In the genomic region with DNA sequence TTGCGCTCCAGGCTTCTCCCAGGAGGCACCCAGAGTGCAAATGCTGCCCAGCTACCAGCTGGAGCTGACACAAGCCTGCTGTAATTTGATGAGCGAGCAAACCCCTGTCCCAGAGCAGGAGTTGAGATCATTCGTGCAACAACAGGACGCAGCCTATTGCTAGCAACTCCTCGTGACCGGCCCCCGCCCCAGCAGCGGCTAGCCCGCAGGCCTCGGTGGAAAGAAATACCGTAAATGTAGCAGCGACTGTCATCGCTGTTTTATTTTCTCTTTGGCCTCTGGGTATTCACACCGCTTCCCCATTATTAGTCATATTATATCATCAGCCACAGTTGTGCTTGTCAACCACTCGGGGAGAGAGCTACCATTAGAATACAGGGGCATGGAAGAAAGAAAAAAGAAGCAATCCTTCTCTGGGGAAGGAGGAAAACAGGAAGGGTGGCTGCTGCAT, we compare ENCODE assay signal across 8 cellular contexts. TPM values are rescaled to one million over a fixed set of nuclear protein-coding genes. Genes with fewer than 3 reads are reported as not detected.
DNase-seq lines count a peak whose midpoint lies in the region; ATAC-seq and TF ChIP-seq lines count a peak whose summit lies in the region.

No MANE protein-coding gene starts in this region.

- no peak overlapping the region for H3K4me3 ChIP-seq in stomach

- H3K36me3 Mint-ChIP-seq in activated naive CD4-positive, alpha-beta T cell treated with anti-CD3 and anti-CD28 coated beads for 36 hours (ENCODE audit: low read depth), result no peaks in the 10 kb centered on the region
- H3K36me3 Mint-ChIP-seq in activated T-helper 1 cell treated with anti-CD3 and anti-CD28 coated beads, Interleukin-12 subunit alpha, Interleukin-12 subunit beta, Interleukin-2, Interleukin-4 antibody, amounts not matched to agents 30 ng/mL and 10 ng/mL and 1 ng/mL, durations not matched to agents 14 hours and 24 hours and 36 hours (ENCODE audit: low read depth), result no peaks in the 10 kb centered on the region

- peaks cover 4% of the 10 kb centered on the region for H3K27me3 Mint-ChIP-seq in activated naive CD4-positive, alpha-beta T cell treated with anti-CD3 and anti-CD28 coated beads for 36 hours (ENCODE audit: low read depth)
- peaks cover 2% of the 10 kb centered on the region for H3K27me3 Mint-ChIP-seq in activated T-helper 1 cell treated with anti-CD3 and anti-CD28 coated beads, Interleukin-12 subunit alpha, Interleukin-12 subunit beta, Interleukin-2, Interleukin-4 antibody, amounts not matched to agents 30 ng/mL and 10 ng/mL and 1 ng/mL, durations not matched to agents 14 hours and 24 hours and 36 hours (ENCODE audit: insufficient read depth)

- TF ChIP-seq CTCF in stomach (IDR thresholded peaks at IDR 0.05), result no peak

- no peak for TF ChIP-seq EP300 in stomach (IDR thresholded peaks at IDR 0.05)

- H3K4me3 Mint-ChIP-seq in activated naive CD4-positive, alpha-beta T cell treated with anti-CD3 and anti-CD28 coated beads for 36 hours, result no peak overlapping the region
- no peak overlapping the region for H3K4me3 Mint-ChIP-seq in activated T-helper 1 cell treated with anti-CD3 and anti-CD28 coated beads, Interleukin-12 subunit alpha, Interleukin-12 subunit beta, Interleukin-2, Interleukin-4 antibody, amounts not matched to agents 30 ng/mL and 10 ng/mL and 1 ng/mL, durations not matched to agents 14 hours and 24 hours and 36 hours

- H3K27me3 ChIP-seq in stomach, result no peaks in the 10 kb centered on the region

- H3K9me3 ChIP-seq in stomach, result no peaks in the 10 kb centered on the region

- intact Hi-C loops in activated naive CD4-positive, alpha-beta T cell treated with anti-CD3 and anti-CD28 coated beads for 36 hours (cut with micrococcal nuclease), result no loop called here
- intact Hi-C loops in activated T-helper 1 cell treated with anti-CD3 and anti-CD28 coated beads, Interleukin-12 subunit alpha, Interleukin-12 subunit beta, Interleukin-2, Interleukin-4 antibody, amounts not matched to agents 30 ng/mL and 10 ng/mL and 1 ng/mL, durations not matched to agents 14 hours and 24 hours and 36 hours (cut with micrococcal nuclease), result no loop called here
- intact Hi-C loops in left ventricle myocardium superior (cut with micrococcal nuclease), result no loop called here
- intact Hi-C loops in stomach (cut with DNase I; ENCODE audit: low total_unique reads), result loop anchor here (10.0 kb wide), 1 partner anchor 1982 kb away; no protein-coding TSS in a partner anchor

- H3K36me3 ChIP-seq in stomach, result no peaks in the 10 kb centered on the region

- peak; percentile 26 for DNase-seq in activated naive CD4-positive, alpha-beta T cell treated with anti-CD3 and anti-CD28 coated beads for 36 hours
- no peak for DNase-seq in activated naive CD4-positive, alpha-beta T cell treated with anti-CD3 and anti-CD28 coated beads, Interleukin-2, amount 50 U/mL, for 16 hours
- DNase-seq in activated T-helper 1 cell treated with anti-CD3 and anti-CD28 coated beads, Interleukin-12 subunit alpha, Interleukin-12 subunit beta, Interleukin-2, Interleukin-4 antibody, amounts not matched to agents 30 ng/mL and 10 ng/mL and 1 ng/mL, durations not matched to agents 14 hours and 24 hours and 36 hours (ENCODE audit: low spot score), result peak; percentile 31
- DNase-seq in left ventricle myocardium superior (peak; percentile 71), stomach (no peak), islet precursor cell (no peak), NCI-H2081 (lab: John Stamatoyannopoulos, UW) (no peak), NCI-H510A (lab: John Stamatoyannopoulos, UW) (no peak)

- CTCF ChIA-PET in activated naive CD4-positive, alpha-beta T cell treated with anti-CD3 and anti-CD28 coated beads for 36 hours (lab: Charles Lee), result no interaction called here

- H3K4me1 ChIP-seq in stomach, result no peaks in the 10 kb centered on the region

- ATAC-seq in left ventricle myocardium superior, result peak; percentile 86

- no peak for TF ChIP-seq POLR2A in stomach (IDR thresholded peaks at IDR 0.05)

- peak overlapping the region in 3 of 5 donors; percentile 26 to 37 (median 32) for H3K27ac ChIP-seq in stomach

- 49 to 78% (median 60%) methylated on average over 15 of the region's 15 CpGs for WGBS in stomach, 5 donors

- H3K4me1 Mint-ChIP-seq in activated naive CD4-positive, alpha-beta T cell treated with anti-CD3 and anti-CD28 coated beads for 36 hours (ENCODE audit: low read depth), result peaks cover 4% of the 10 kb centered on the region
- peaks cover 7% of the 10 kb centered on the region for H3K4me1 Mint-ChIP-seq in activated T-helper 1 cell treated with anti-CD3 and anti-CD28 coated beads, Interleukin-12 subunit alpha, Interleukin-12 subunit beta, Interleukin-2, Interleukin-4 antibody, amounts not matched to agents 30 ng/mL and 10 ng/mL and 1 ng/mL, durations not matched to agents 14 hours and 24 hours and 36 hours (ENCODE audit: low read depth)

- H3K27ac Mint-ChIP-seq in activated naive CD4-positive, alpha-beta T cell treated with anti-CD3 and anti-CD28 coated beads for 36 hours, result no peak overlapping the region
- H3K27ac Mint-ChIP-seq in activated T-helper 1 cell treated with anti-CD3 and anti-CD28 coated beads, Interleukin-12 subunit alpha, Interleukin-12 subunit beta, Interleukin-2, Interleukin-4 antibody, amounts not matched to agents 30 ng/mL and 10 ng/mL and 1 ng/mL, durations not matched to agents 14 hours and 24 hours and 36 hours, result peak overlapping the region; percentile 56

- H3K9me3 Mint-ChIP-seq in activated naive CD4-positive, alpha-beta T cell treated with anti-CD3 and anti-CD28 coated beads for 36 hours, result no peaks in the 10 kb centered on the region
- no peaks in the 10 kb centered on the region for H3K9me3 Mint-ChIP-seq in activated T-helper 1 cell treated with anti-CD3 and anti-CD28 coated beads, Interleukin-12 subunit alpha, Interleukin-12 subunit beta, Interleukin-2, Interleukin-4 antibody, amounts not matched to agents 30 ng/mL and 10 ng/mL and 1 ng/mL, durations not matched to agents 14 hours and 24 hours and 36 hours

RNA-seq across cellular contexts. Expression of gene ATXN10, which starts 59.2 kb away (rescaled TPM):
- 10 to 100 TPM; 79.8 to 83.7 TPM for total RNA-seq in activated naive CD4-positive, alpha-beta T cell treated with anti-CD3 and anti-CD28 coated beads for 36 hours
- 110 and 119 TPM in 2 replicates for total RNA-seq in activated T-helper 1 cell treated with anti-CD3 and anti-CD28 coated beads, Interleukin-12 subunit alpha, Interleukin-12 subunit beta, Interleukin-2, Interleukin-4 antibody, amounts not matched to agents 30 ng/mL and 10 ng/mL and 1 ng/mL, durations not matched to agents 14 hours and 24 hours and 36 hours
- total RNA-seq in left ventricle myocardium superior (142 TPM), stomach (100 to 1,000 TPM in 4 of 5 donors, 10 to 100 TPM in 1; 65.6 to 171 (median 125) TPM)
- 10 to 100 TPM; 36.5 to 47.9 (median 43.8) TPM for polyA plus RNA-seq in stomach

Comparison
In these comparisons a context has a peak if more than half of its experiments do, and no peak if none do; other contexts are left out.
1. DNase-seq: peak in activated naive CD4-positive, alpha-beta T cell treated with anti-CD3 and anti-CD28 coated beads for 36 hours (single experiment), activated T-helper 1 cell treated with anti-CD3 and anti-CD28 coated beads, Interleukin-12 subunit alpha, Interleukin-12 subunit beta, Interleukin-2, Interleukin-4 antibody, amounts not matched to agents 30 ng/mL and 10 ng/mL and 1 ng/mL, durations not matched to agents 14 hours and 24 hours and 36 hours (single experiment) and left ventricle myocardium superior (single experiment); none in activated naive CD4-positive, alpha-beta T cell treated with anti-CD3 and anti-CD28 coated beads, Interleukin-2, amount 50 U/mL, for 16 hours (single experiment), stomach (single experiment), islet precursor cell (single experiment), NCI-H2081 (0 of 2) and NCI-H510A (single experiment).